1 cellular context compared by ENCODE assay signal in the genomic region with DNA sequence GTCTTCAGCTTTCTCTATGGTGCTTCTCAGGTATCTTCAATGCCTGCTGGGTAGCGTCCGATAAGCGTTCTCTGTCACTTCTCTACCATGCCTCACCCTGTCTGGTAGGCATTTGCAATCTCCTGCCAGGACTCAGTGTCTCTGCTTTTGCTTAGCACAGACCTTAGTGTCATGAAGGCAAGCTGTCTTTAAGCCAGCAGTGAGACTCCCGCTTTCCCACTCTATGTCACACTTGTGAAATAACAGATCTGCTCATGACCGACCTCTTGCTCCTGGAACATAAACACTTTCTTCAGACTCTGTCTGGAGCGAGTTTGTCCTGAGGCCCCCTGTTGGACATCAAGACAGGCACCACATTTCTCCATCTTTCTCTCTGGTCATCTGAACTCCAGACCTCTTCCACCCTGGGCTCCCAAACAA.
TF ChIP-seq lines count a peak whose summit lies in the region.

No MANE protein-coding gene starts in this region.

TF ChIP-seq in GM23338, 12 proteins besides CTCF, POLR2A, EP300 and RAD21:
- no peak for TF ChIP-seq NANOG (IDR thresholded peaks at IDR 0.05; ENCODE audit: borderline replicate concordance)
- no peak for TF ChIP-seq JUNB (IDR thresholded peaks at IDR 0.05; ENCODE audit: unreplicated experiment)
- no peak for TF ChIP-seq CREB1 (CRISPR knock-in tag; IDR thresholded peaks at IDR 0.05; ENCODE audit: low read depth)
- TF ChIP-seq, protein P1, sequence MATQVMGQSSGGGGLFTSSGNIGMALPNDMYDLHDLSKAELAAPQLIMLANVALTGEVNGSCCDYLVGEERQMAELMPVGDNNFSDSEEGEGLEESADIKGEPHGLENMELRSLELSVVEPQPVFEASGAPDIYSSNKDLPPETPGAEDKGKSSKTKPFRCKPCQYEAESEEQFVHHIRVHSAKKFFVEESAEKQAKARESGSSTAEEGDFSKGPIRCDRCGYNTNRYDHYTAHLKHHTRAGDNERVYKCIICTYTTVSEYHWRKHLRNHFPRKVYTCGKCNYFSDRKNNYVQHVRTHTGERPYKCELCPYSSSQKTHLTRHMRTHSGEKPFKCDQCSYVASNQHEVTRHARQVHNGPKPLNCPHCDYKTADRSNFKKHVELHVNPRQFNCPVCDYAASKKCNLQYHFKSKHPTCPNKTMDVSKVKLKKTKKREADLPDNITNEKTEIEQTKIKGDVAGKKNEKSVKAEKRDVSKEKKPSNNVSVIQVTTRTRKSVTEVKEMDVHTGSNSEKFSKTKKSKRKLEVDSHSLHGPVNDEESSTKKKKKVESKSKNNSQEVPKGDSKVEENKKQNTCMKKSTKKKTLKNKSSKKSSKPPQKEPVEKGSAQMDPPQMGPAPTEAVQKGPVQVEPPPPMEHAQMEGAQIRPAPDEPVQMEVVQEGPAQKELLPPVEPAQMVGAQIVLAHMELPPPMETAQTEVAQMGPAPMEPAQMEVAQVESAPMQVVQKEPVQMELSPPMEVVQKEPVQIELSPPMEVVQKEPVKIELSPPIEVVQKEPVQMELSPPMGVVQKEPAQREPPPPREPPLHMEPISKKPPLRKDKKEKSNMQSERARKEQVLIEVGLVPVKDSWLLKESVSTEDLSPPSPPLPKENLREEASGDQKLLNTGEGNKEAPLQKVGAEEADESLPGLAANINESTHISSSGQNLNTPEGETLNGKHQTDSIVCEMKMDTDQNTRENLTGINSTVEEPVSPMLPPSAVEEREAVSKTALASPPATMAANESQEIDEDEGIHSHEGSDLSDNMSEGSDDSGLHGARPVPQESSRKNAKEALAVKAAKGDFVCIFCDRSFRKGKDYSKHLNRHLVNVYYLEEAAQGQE (IDR thresholded peaks at IDR 0.05; ENCODE audit: unreplicated experiment): no peak
- TF ChIP-seq, protein P2, sequence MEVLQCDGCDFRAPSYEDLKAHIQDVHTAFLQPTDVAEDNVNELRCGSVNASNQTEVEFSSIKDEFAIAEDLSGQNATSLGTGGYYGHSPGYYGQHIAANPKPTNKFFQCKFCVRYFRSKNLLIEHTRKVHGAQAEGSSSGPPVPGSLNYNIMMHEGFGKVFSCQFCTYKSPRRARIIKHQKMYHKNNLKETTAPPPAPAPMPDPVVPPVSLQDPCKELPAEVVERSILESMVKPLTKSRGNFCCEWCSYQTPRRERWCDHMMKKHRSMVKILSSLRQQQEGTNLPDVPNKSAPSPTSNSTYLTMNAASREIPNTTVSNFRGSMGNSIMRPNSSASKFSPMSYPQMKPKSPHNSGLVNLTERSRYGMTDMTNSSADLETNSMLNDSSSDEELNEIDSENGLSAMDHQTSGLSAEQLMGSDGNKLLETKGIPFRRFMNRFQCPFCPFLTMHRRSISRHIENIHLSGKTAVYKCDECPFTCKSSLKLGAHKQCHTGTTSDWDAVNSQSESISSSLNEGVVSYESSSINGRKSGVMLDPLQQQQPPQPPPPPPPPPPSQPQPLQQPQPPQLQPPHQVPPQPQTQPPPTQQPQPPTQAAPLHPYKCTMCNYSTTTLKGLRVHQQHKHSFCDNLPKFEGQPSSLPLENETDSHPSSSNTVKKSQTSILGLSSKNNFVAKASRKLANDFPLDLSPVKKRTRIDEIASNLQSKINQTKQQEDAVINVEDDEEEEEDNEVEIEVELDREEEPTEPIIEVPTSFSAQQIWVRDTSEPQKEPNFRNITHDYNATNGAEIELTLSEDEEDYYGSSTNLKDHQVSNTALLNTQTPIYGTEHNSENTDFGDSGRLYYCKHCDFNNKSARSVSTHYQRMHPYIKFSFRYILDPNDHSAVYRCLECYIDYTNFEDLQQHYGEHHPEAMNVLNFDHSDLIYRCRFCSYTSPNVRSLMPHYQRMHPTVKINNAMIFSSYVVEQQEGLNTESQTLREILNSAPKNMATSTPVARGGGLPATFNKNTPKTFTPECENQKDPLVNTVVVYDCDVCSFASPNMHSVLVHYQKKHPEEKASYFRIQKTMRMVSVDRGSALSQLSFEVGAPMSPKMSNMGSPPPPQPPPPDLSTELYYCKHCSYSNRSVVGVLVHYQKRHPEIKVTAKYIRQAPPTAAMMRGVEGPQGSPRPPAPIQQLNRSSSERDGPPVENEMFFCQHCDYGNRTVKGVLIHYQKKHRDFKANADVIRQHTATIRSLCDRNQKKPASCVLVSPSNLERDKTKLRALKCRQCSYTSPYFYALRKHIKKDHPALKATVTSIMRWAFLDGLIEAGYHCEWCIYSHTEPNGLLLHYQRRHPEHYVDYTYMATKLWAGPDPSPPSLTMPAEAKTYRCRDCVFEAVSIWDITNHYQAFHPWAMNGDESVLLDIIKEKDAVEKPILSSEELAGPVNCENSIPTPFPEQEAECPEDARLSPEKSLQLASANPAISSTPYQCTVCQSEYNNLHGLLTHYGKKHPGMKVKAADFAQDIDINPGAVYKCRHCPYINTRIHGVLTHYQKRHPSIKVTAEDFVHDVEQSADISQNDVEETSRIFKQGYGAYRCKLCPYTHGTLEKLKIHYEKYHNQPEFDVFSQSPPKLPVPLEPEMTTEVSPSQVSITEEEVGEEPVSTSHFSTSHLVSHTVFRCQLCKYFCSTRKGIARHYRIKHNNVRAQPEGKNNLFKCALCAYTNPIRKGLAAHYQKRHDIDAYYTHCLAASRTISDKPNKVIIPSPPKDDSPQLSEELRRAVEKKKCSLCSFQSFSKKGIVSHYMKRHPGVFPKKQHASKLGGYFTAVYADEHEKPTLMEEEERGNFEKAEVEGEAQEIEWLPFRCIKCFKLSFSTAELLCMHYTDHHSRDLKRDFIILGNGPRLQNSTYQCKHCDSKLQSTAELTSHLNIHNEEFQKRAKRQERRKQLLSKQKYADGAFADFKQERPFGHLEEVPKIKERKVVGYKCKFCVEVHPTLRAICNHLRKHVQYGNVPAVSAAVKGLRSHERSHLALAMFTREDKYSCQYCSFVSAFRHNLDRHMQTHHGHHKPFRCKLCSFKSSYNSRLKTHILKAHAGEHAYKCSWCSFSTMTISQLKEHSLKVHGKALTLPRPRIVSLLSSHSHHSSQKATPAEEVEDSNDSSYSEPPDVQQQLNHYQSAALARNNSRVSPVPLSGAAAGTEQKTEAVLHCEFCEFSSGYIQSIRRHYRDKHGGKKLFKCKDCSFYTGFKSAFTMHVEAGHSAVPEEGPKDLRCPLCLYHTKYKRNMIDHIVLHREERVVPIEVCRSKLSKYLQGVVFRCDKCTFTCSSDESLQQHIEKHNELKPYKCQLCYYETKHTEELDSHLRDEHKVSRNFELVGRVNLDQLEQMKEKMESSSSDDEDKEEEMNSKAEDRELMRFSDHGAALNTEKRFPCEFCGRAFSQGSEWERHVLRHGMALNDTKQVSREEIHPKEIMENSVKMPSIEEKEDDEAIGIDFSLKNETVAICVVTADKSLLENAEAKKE (CRISPR knock-in tag; IDR thresholded peaks at IDR 0.05): no peak
- TF ChIP-seq STAT1 (IDR thresholded peaks at IDR 0.05; ENCODE audit: unreplicated experiment): no peak
- TF ChIP-seq POLR2AphosphoS5 (IDR thresholded peaks at IDR 0.05; ENCODE audit: low read depth): no peak
- TF ChIP-seq, protein P3, sequence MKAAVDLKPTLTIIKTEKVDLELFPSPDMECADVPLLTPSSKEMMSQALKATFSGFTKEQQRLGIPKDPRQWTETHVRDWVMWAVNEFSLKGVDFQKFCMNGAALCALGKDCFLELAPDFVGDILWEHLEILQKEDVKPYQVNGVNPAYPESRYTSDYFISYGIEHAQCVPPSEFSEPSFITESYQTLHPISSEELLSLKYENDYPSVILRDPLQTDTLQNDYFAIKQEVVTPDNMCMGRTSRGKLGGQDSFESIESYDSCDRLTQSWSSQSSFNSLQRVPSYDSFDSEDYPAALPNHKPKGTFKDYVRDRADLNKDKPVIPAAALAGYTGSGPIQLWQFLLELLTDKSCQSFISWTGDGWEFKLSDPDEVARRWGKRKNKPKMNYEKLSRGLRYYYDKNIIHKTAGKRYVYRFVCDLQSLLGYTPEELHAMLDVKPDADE (IDR thresholded peaks at IDR 0.05): no peak
- no peak for TF ChIP-seq ZNF114 (CRISPR knock-in tag; IDR thresholded peaks at IDR 0.05)
- no peak for TF ChIP-seq EZH2 (IDR thresholded peaks at IDR 0.05; ENCODE audit: low read depth, unreplicated experiment)
- TF ChIP-seq ZNF331 (CRISPR knock-in tag; IDR thresholded peaks at IDR 0.05; ENCODE audit: low read depth): no peak
